1 cellular context compared by ENCODE assay signal in the genomic region with DNA sequence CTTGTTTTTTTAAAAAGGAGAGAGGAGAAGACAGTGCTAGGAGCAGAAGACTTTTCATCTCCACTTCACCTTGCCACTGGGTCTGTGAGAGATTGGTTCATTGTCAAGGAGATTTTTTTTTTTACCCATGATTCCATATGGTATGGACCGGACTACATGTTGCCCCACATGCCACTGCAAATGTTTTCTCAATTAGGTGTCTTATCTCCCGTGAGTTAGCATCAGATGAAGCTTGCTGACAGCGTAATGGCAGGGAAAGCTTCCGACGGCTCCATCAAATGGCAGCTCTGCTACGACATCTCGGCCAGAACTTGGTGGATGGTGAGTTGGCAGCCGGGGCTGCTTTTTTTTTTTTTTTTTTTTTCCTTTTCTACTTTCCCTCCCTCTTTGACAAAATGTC.
A peak's percentile ranks its signal among the peaks of the same experiment; 100 is the strongest.
TF ChIP-seq lines count a peak whose summit lies in the region.

No MANE protein-coding gene starts in this region.

TF ChIP-seq in SK-N-SH, 30 proteins besides CTCF, POLR2A, EP300 and RAD21 (continued from another document):
- TF ChIP-seq TAF1 (IDR thresholded peaks at IDR 0.05; ENCODE audit: borderline replicate concordance, low read depth, low read length) = no peak; the same call in 1 of the 2 replicates
- TF ChIP-seq, protein P1, sequence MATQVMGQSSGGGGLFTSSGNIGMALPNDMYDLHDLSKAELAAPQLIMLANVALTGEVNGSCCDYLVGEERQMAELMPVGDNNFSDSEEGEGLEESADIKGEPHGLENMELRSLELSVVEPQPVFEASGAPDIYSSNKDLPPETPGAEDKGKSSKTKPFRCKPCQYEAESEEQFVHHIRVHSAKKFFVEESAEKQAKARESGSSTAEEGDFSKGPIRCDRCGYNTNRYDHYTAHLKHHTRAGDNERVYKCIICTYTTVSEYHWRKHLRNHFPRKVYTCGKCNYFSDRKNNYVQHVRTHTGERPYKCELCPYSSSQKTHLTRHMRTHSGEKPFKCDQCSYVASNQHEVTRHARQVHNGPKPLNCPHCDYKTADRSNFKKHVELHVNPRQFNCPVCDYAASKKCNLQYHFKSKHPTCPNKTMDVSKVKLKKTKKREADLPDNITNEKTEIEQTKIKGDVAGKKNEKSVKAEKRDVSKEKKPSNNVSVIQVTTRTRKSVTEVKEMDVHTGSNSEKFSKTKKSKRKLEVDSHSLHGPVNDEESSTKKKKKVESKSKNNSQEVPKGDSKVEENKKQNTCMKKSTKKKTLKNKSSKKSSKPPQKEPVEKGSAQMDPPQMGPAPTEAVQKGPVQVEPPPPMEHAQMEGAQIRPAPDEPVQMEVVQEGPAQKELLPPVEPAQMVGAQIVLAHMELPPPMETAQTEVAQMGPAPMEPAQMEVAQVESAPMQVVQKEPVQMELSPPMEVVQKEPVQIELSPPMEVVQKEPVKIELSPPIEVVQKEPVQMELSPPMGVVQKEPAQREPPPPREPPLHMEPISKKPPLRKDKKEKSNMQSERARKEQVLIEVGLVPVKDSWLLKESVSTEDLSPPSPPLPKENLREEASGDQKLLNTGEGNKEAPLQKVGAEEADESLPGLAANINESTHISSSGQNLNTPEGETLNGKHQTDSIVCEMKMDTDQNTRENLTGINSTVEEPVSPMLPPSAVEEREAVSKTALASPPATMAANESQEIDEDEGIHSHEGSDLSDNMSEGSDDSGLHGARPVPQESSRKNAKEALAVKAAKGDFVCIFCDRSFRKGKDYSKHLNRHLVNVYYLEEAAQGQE (IDR thresholded peaks at IDR 0.05; ENCODE audit: low read depth, low read length) = no peak
- TF ChIP-seq, protein P2, sequence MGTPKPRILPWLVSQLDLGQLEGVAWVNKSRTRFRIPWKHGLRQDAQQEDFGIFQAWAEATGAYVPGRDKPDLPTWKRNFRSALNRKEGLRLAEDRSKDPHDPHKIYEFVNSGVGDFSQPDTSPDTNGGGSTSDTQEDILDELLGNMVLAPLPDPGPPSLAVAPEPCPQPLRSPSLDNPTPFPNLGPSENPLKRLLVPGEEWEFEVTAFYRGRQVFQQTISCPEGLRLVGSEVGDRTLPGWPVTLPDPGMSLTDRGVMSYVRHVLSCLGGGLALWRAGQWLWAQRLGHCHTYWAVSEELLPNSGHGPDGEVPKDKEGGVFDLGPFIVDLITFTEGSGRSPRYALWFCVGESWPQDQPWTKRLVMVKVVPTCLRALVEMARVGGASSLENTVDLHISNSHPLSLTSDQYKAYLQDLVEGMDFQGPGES (IDR thresholded peaks at IDR 0.05; ENCODE audit: low read depth, low read length) = no peak
- TF ChIP-seq, protein P3, sequence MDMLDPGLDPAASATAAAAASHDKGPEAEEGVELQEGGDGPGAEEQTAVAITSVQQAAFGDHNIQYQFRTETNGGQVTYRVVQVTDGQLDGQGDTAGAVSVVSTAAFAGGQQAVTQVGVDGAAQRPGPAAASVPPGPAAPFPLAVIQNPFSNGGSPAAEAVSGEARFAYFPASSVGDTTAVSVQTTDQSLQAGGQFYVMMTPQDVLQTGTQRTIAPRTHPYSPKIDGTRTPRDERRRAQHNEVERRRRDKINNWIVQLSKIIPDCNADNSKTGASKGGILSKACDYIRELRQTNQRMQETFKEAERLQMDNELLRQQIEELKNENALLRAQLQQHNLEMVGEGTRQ (IDR thresholded peaks at IDR 0.05; ENCODE audit: borderline replicate concordance, low read depth, low read length) = no peak
- TF ChIP-seq, protein P4, sequence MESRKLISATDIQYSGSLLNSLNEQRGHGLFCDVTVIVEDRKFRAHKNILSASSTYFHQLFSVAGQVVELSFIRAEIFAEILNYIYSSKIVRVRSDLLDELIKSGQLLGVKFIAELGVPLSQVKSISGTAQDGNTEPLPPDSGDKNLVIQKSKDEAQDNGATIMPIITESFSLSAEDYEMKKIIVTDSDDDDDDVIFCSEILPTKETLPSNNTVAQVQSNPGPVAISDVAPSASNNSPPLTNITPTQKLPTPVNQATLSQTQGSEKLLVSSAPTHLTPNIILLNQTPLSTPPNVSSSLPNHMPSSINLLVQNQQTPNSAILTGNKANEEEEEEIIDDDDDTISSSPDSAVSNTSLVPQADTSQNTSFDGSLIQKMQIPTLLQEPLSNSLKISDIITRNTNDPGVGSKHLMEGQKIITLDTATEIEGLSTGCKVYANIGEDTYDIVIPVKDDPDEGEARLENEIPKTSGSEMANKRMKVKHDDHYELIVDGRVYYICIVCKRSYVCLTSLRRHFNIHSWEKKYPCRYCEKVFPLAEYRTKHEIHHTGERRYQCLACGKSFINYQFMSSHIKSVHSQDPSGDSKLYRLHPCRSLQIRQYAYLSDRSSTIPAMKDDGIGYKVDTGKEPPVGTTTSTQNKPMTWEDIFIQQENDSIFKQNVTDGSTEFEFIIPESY (IDR thresholded peaks at IDR 0.05; ENCODE audit: borderline replicate concordance, low read depth) = no peak
- TF ChIP-seq, protein P5, sequence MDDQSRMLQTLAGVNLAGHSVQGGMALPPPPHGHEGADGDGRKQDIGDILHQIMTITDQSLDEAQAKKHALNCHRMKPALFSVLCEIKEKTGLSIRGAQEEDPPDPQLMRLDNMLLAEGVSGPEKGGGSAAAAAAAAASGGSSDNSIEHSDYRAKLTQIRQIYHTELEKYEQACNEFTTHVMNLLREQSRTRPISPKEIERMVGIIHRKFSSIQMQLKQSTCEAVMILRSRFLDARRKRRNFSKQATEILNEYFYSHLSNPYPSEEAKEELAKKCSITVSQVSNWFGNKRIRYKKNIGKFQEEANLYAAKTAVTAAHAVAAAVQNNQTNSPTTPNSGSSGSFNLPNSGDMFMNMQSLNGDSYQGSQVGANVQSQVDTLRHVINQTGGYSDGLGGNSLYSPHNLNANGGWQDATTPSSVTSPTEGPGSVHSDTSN (IDR thresholded peaks at IDR 0.05) = peak; percentile 28; the same call in 1 of the 2 replicates
- TF ChIP-seq TCF12 (IDR thresholded peaks at IDR 0.05) = peak; percentile 44
- TF ChIP-seq, protein P6, sequence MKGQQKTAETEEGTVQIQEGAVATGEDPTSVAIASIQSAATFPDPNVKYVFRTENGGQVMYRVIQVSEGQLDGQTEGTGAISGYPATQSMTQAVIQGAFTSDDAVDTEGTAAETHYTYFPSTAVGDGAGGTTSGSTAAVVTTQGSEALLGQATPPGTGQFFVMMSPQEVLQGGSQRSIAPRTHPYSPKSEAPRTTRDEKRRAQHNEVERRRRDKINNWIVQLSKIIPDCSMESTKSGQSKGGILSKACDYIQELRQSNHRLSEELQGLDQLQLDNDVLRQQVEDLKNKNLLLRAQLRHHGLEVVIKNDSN (IDR thresholded peaks at IDR 0.05; ENCODE audit: borderline replicate concordance, low read depth) = no peak
- peak; percentile 14; the same call in 1 of the 2 replicates for TF ChIP-seq SMC3 (IDR thresholded peaks at IDR 0.05; ENCODE audit: low read depth, low read length)
- TF ChIP-seq ELF1 (IDR thresholded peaks at IDR 0.05) = no peak
- TF ChIP-seq RXRA (IDR thresholded peaks at IDR 0.05; ENCODE audit: borderline replicate concordance, low read depth) = no peak
- TF ChIP-seq, protein P7, sequence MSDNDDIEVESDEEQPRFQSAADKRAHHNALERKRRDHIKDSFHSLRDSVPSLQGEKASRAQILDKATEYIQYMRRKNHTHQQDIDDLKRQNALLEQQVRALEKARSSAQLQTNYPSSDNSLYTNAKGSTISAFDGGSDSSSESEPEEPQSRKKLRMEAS (IDR thresholded peaks at IDR 0.05; ENCODE audit: low read depth) = 0 out of 2 replicates have a peak, but pooled peaks have one; percentile 29
- TF ChIP-seq MEF2A (IDR thresholded peaks at IDR 0.05; ENCODE audit: borderline replicate concordance, low read depth) = no peak
- peak; percentile 54; the same call in 1 of the 2 replicates for TF ChIP-seq RFX5 (IDR thresholded peaks at IDR 0.05; ENCODE audit: low read length)
- no peak for TF ChIP-seq TEAD4 (IDR thresholded peaks at IDR 0.05; ENCODE audit: borderline replicate concordance, insufficient read depth)
- TF ChIP-seq CHD2 (IDR thresholded peaks at IDR 0.05; ENCODE audit: low read length, partially characterized antibody) = peak; percentile 83
- peak; percentile 93 for TF ChIP-seq RCOR1 (IDR thresholded peaks at IDR 0.05; ENCODE audit: low read length)
- TF ChIP-seq GATA2 (CRISPR knock-in tag; IDR thresholded peaks at IDR 0.05) = peak; percentile 97
- no peak for TF ChIP-seq NRF1 (IDR thresholded peaks at IDR 0.05; ENCODE audit: low read depth, low read length)
- 0 out of 2 replicates have a peak, but pooled peaks have one; percentile 24 for TF ChIP-seq POLR2AphosphoS5 (IDR thresholded peaks at IDR 0.05; ENCODE audit: low read depth, low read length)
- peak; percentile 82; the same call in 1 of the 2 replicates for TF ChIP-seq MXI1 (IDR thresholded peaks at IDR 0.05; ENCODE audit: low read depth, low read length)
- TF ChIP-seq FOSL2 (IDR thresholded peaks at IDR 0.05; ENCODE audit: borderline replicate concordance, low read depth) = no peak
- no peak for TF ChIP-seq EZH2phosphoT487 (IDR thresholded peaks at IDR 0.05; ENCODE audit: borderline replicate concordance, low read depth)
TF ChIP-seq in SK-N-SH: peak in this region for 11.
